Comparison of ENCODE assay signal across 16 cellular contexts in genomic region chr11:115084191-115084590, GRCh38.
A peak's percentile ranks its signal among the peaks of the same experiment; 100 is the strongest.
DNase-seq lines count a peak whose midpoint lies in the region; ATAC-seq and TF ChIP-seq lines count a peak whose summit lies in the region.
"Had no signal": no experiment of that assay in that cellular context is flagged by ENCODE, and none has a peak within 500 bp of the region (broad histone marks: within the 10 kb centered on the region; RNA-seq: fewer than 3 reads in every experiment).

No MANE protein-coding gene starts in this region.

- no peak overlapping the region for H3K4me3 ChIP-seq in neural progenitor cell
- H3K4me3 ChIP-seq: K562 had no signal

- peaks cover 25% of the 10 kb centered on the region for H3K4me1 ChIP-seq in neural progenitor cell

- peaks cover 28% of the 10 kb centered on the region for H3K4me1 Mint-ChIP-seq in neural progenitor cell

- no peaks in the 10 kb centered on the region for H3K36me3 Mint-ChIP-seq in neural progenitor cell

- H3K27ac Mint-ChIP-seq in neural progenitor cell = no peak overlapping the region

- no peaks in the 10 kb centered on the region for H4K20me1 ChIP-seq in neural progenitor cell (ENCODE audit: low read depth)

- DNase-seq in NCI-H2107 treated with DMSO at 0.1 percent for 48 hours (lab: John Stamatoyannopoulos, UW; ENCODE audit: unreplicated experiment) = peak; percentile 6
- DNase-seq in NCI-H2107 (lab: John Stamatoyannopoulos, UW) = no peak
- peak; percentile 75 for DNase-seq in NCI-H2171 treated with DMSO at 0.1 percent for 48 hours (lab: John Stamatoyannopoulos, UW)
- DNase-seq in neural progenitor cell (ENCODE audit: low spot score) = peak; percentile 86
- no peak for DNase-seq in central memory CD4-positive, alpha-beta T cell
- DNase-seq: C1 segment of cervical spinal cord, DMS153, H9, NCI-H2029, NCI-H226 had no signal

- H3K27me3 ChIP-seq in neural progenitor cell = no peaks in the 10 kb centered on the region

- no peaks in the 10 kb centered on the region for H3K9me3 Mint-ChIP-seq in neural progenitor cell
- H3K9me3 Mint-ChIP-seq: H9 had no signal

- H3K4me2 ChIP-seq in neural progenitor cell = peak overlapping the region; percentile 5

- H3F3A ChIP-seq in neural progenitor cell (ENCODE audit: low read depth) = peaks cover 12% of the 10 kb centered on the region

- H3K27ac ChIP-seq in VCaP (peak overlapping the region; percentile 80), neural progenitor cell (peak overlapping the region; percentile 10)

- no peak for ATAC-seq in HG03135 (IDR thresholded peaks at IDR 0.05; ENCODE audit: unreplicated experiment)
- no peak for ATAC-seq in GM19351 (IDR thresholded peaks at IDR 0.05; ENCODE audit: unreplicated experiment)
- ATAC-seq: K562, Panc1, SK-N-SH treated with all-trans-retinoic acid at 6 μM for 48 hours had no signal

- TF ChIP-seq CTCF in VCaP (conservative IDR thresholded peaks at IDR 0.05) (no peak), neural progenitor cell (IDR thresholded peaks at IDR 0.05) (no peak)

- no peaks in the 10 kb centered on the region for H3K36me3 ChIP-seq in neural progenitor cell

- no peaks in the 10 kb centered on the region for H3K79me2 ChIP-seq in neural progenitor cell (ENCODE audit: low read depth)

- no peak overlapping the region for H3K9ac ChIP-seq in neural progenitor cell

- H2AFZ ChIP-seq in neural progenitor cell (replicated peaks) = no peak overlapping the region

- H3K27me3 Mint-ChIP-seq in neural progenitor cell (ENCODE audit: insufficient read depth, low read depth) = peaks cover 11% of the 10 kb centered on the region

- no peak overlapping the region for H3K4me3 Mint-ChIP-seq in neural progenitor cell
- H3K4me3 Mint-ChIP-seq: H9 had no signal

- H3K9me3 ChIP-seq in neural progenitor cell (ENCODE audit: low read depth) = no peaks in the 10 kb centered on the region

Comparison
In these comparisons a context has a peak if more than half of its experiments do, and no peak if none do; other contexts are left out.
1. DNase-seq: peak in NCI-H2107 treated with DMSO at 0.1 percent for 48 hours (single experiment), NCI-H2171 treated with DMSO at 0.1 percent for 48 hours (single experiment) and neural progenitor cell (single experiment); none in NCI-H2107 (single experiment) and central memory CD4-positive, alpha-beta T cell (single experiment).